ENCODE assay signal across 17 cellular contexts in the genomic region with DNA sequence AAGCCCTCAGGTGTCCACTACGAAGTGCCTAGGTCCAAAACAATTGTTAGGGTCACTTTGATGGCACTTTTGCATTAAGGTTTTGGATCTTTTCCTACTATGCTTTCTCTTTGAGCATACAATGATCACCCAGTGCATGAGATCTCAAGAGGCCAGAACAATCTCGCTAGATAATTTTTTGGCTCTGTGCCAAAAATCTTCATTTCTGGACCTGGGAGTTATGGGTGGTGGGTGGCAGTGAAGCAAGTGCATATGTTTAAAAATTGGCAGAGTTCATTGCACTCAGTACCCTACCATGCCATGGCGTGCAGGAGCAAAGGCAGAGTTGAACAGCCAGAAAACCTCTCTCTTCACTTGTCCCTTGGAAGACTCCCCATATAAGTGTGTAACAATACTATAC.
DNase-seq lines count a peak whose midpoint lies in the region; ATAC-seq, FAIRE-seq and TF ChIP-seq lines count a peak whose summit lies in the region.
"Had no signal": no experiment of that assay in that cellular context is flagged by ENCODE, and none has a peak within 500 bp of the region (broad histone marks: within the 10 kb centered on the region; RNA-seq: fewer than 3 reads in every experiment).

No MANE protein-coding gene starts in this region.

- no peak for TF ChIP-seq RAD21 in HepG2 (CRISPR knock-in tag; IDR thresholded peaks at IDR 0.05)

- no peak overlapping the region for H3K9ac ChIP-seq in HepG2 (ENCODE audit: insufficient read depth, low read depth, low read length)
- H3K9ac ChIP-seq in SK-N-MC (ENCODE audit: insufficient read length) = no peak overlapping the region
- H3K9ac ChIP-seq: BLaER1 treated with 17β-estradiol and CSF1 and Interleukin-3, amounts not matched to agents 10 nM and 100 nM had no signal

- no peak overlapping the region for H3K27ac ChIP-seq in HepG2 (ENCODE audit: extremely low read length, insufficient read depth, low read length)
- H3K27ac ChIP-seq in right lobe of liver = no peak overlapping the region
- H3K27ac ChIP-seq in SK-N-MC = peak overlapping the region; percentile 64; the same call in 1 of the 2 replicates
- H3K27ac ChIP-seq in esophagus muscularis mucosa (replicated peaks in 1 of 4) = no peak overlapping the region
- H3K27ac ChIP-seq: BLaER1 treated with 17β-estradiol and CSF1 and Interleukin-3, amounts not matched to agents 10 nM and 100 nM had no signal

- WGBS in HepG2 (ENCODE audit: low lambda C conversion rate) = 2% methylated on average over 3 of the region's 3 CpGs
- WGBS in right lobe of liver (ENCODE audit: insufficient coverage, low coverage, low lambda C conversion rate, missing lambda C conversion rate) = 31% methylated on average over 3 of the region's 3 CpGs
- 68% methylated on average over 3 of the region's 3 CpGs for WGBS in esophagus muscularis mucosa

- TF ChIP-seq POLR2A in HepG2 (IDR thresholded peaks at IDR 0.05; ENCODE audit: insufficient read depth in 1 of 2, low read depth in 2 of 2, low read length in 2 of 2) = no peak
- no peak for TF ChIP-seq POLR2A in right lobe of liver (IDR thresholded peaks at IDR 0.05)
- TF ChIP-seq POLR2A in esophagus muscularis mucosa (IDR thresholded peaks at IDR 0.05; ENCODE audit: low read depth) = no peak

- FAIRE-seq in HepG2 (lab: Jason Lieb, UNC) = no peak
- FAIRE-seq: G401.6, GM12892, GM18507 had no signal

- no peak overlapping the region for H3K4me2 ChIP-seq in HepG2 (ENCODE audit: low read depth, low read length)
- H3K4me2 ChIP-seq: BLaER1 treated with 17β-estradiol and CSF1 and Interleukin-3, amounts not matched to agents 10 nM and 100 nM had no signal

- H3K27me3 ChIP-seq in HepG2 (ENCODE audit: control insufficient read depth in 1 of 2, insufficient read depth in 2 of 2, low read length in 2 of 2) (no peaks in the 10 kb centered on the region), right lobe of liver (no peaks in the 10 kb centered on the region), esophagus muscularis mucosa (no peaks in the 10 kb centered on the region)
- H3K27me3 ChIP-seq: BLaER1 treated with 17β-estradiol and CSF1 and Interleukin-3, amounts not matched to agents 10 nM and 100 nM had no signal

- H3K79me2 ChIP-seq in HepG2 (ENCODE audit: insufficient read depth, low read length) = no peaks in the 10 kb centered on the region

- H4K20me1 ChIP-seq in HepG2 (ENCODE audit: insufficient read depth, low read length) = no peaks in the 10 kb centered on the region
- H4K20me1 ChIP-seq: BLaER1 treated with 17β-estradiol and CSF1 and Interleukin-3, amounts not matched to agents 10 nM and 100 nM had no signal

- TF ChIP-seq EP300 in HepG2 (IDR thresholded peaks at IDR 0.05; ENCODE audit: low read depth in 2 of 2, low read length in 2 of 2) (no peak), HepG2 (CRISPR knock-in tag; IDR thresholded peaks at IDR 0.05; ENCODE audit: borderline replicate concordance) (no peak), esophagus muscularis mucosa (IDR thresholded peaks at IDR 0.05) (no peak)

- ATAC-seq in HepG2 = no peak
- no peak for ATAC-seq in right lobe of liver
- no peak for ATAC-seq in GM21717 (IDR thresholded peaks at IDR 0.05; ENCODE audit: unreplicated experiment)
- ATAC-seq: CD8-positive, alpha-beta T cell; HCT116 had no signal

- no peaks in the 10 kb centered on the region for H3K4me1 ChIP-seq in HepG2 (ENCODE audit: insufficient read depth, low read length)
- H3K4me1 ChIP-seq in right lobe of liver = no peaks in the 10 kb centered on the region
- H3K4me1 ChIP-seq in esophagus muscularis mucosa = no peaks in the 10 kb centered on the region
- H3K4me1 ChIP-seq: BLaER1 treated with 17β-estradiol and CSF1 and Interleukin-3, amounts not matched to agents 10 nM and 100 nM had no signal

- TF ChIP-seq CTCF in HepG2 (CRISPR knock-in tag; IDR thresholded peaks at IDR 0.05) (no peak), right lobe of liver (IDR thresholded peaks at IDR 0.05) (no peak), esophagus muscularis mucosa (IDR thresholded peaks at IDR 0.05) (no peak)

- CTCF ChIA-PET in HepG2 (lab: Yijun Ruan, JAX; ENCODE audit: low intra/inter-chr PET ratio, low total read pairs) = no interaction called here

- no peaks in the 10 kb centered on the region for H3K9me3 ChIP-seq in HepG2 (ENCODE audit: low read length)
- no peaks in the 10 kb centered on the region for H3K9me3 ChIP-seq in right lobe of liver
- no peaks in the 10 kb centered on the region for H3K9me3 ChIP-seq in SK-N-MC (ENCODE audit: low read depth, low read length)
- H3K9me3 ChIP-seq in esophagus muscularis mucosa = peaks cover 0 to 5% (median under 1%) of the 10 kb centered on the region in 4 donors

- DNase-seq in NCI-H2227 (lab: John Stamatoyannopoulos, UW; ENCODE audit: unreplicated experiment) (peak; percentile 1), NCI-H2227 treated with DMSO at 0.1 percent for 48 hours (lab: John Stamatoyannopoulos, UW) (no peak), HepG2 (ENCODE audit: low spot score) (no peak), right lobe of liver (no peak), SK-N-MC (ENCODE audit: low read depth, low spot score) (no peak), esophagus muscularis mucosa (ENCODE audit: extremely low spot score) (no peak)
- DNase-seq: 8988T; Calu3; CD8-positive, alpha-beta T cell; GOT3; H7 had no signal

- POLR2A ChIA-PET in HepG2 (lab: Yijun Ruan, JAX) = no interaction called here

- intact Hi-C loops in HepG2 (cut with micrococcal nuclease; ENCODE audit: unreplicated experiment) (no loop called here), right lobe of liver (cut with DNase I) (no loop called here), esophagus muscularis mucosa (cut with DNase I) (no loop called here)

- no peak overlapping the region for H3K4me3 ChIP-seq in HepG2 (replicated peaks in 1 of 3; ENCODE audit: insufficient read depth in 1 of 3, low read depth in 2 of 3, low read length in 3 of 3)
- no peak overlapping the region for H3K4me3 ChIP-seq in right lobe of liver
- H3K4me3 ChIP-seq in SK-N-MC = no peak overlapping the region; the same call in 1 of the 2 replicates
- no peak overlapping the region for H3K4me3 ChIP-seq in esophagus muscularis mucosa
- H3K4me3 ChIP-seq: BLaER1 treated with 17β-estradiol and CSF1 and Interleukin-3, amounts not matched to agents 10 nM and 100 nM had no signal

- in situ Hi-C loops in HepG2 (cut with HindIII; ENCODE audit: extremely low pct_ligation_motif_present, low pct_unique_long_range_greater_than_20kb) = no loop called here

- no peak overlapping the region for H2AFZ ChIP-seq in HepG2 (ENCODE audit: low read length)

- BruUV-seq in HepG2 (replicated peaks; lab: Mats Ljungman, UMichigan) = no TSS peak

- H3K36me3 ChIP-seq in HepG2 (replicated peaks in 1 of 2; ENCODE audit: control insufficient read depth in 1 of 2, insufficient read depth in 2 of 2, low read length in 2 of 2) (no peaks in the 10 kb centered on the region), right lobe of liver (no peaks in the 10 kb centered on the region), SK-N-MC (ENCODE audit: insufficient read depth, low read length) (no peaks in the 10 kb centered on the region), esophagus muscularis mucosa (no peaks in the 10 kb centered on the region)
- H3K36me3 ChIP-seq: BLaER1 treated with 17β-estradiol and CSF1 and Interleukin-3, amounts not matched to agents 10 nM and 100 nM had no signal

TF ChIP-seq in HepG2, 621 proteins besides CTCF, POLR2A, EP300 and RAD21:
- TF ChIP-seq LCORL (IDR thresholded peaks at IDR 0.05) = peak; percentile 97
- TF ChIP-seq LCORL (CRISPR knock-in tag; IDR thresholded peaks at IDR 0.05) = no peak
- no peak for TF ChIP-seq ZNF530 (CRISPR knock-in tag; IDR thresholded peaks at IDR 0.05; ENCODE audit: low read depth)
